9 cellular contexts compared by ENCODE assay signal in genomic region chr3:129723558-129724324, GRCh38.
DNase-seq lines count a peak whose midpoint lies in the region; ATAC-seq and TF ChIP-seq lines count a peak whose summit lies in the region.
"Had no signal": no experiment of that assay in that cellular context is flagged by ENCODE, and none has a peak within 500 bp of the region (broad histone marks: within the 10 kb centered on the region; RNA-seq: fewer than 3 reads in every experiment).

No MANE protein-coding gene starts in this region.

- H3K9me3 ChIP-seq in SK-N-MC (ENCODE audit: low read depth, low read length): no peaks in the 10 kb centered on the region
- H3K9me3 ChIP-seq in osteoblast (ENCODE audit: low read depth, low read length): no peaks in the 10 kb centered on the region

- peak overlapping the region; percentile 40 for H2AFZ ChIP-seq in osteoblast (ENCODE audit: low read length)

- TF ChIP-seq CTCF in osteoblast (IDR thresholded peaks at IDR 0.05; ENCODE audit: extremely low read depth, low read depth, low read length): no peak

- peak overlapping the region; percentile 66 for H3K4me2 ChIP-seq in osteoblast (ENCODE audit: insufficient read depth, low read length)

- no peaks in the 10 kb centered on the region for H3K27me3 ChIP-seq in osteoblast (ENCODE audit: insufficient read depth, low read length)

- H3K27ac ChIP-seq in SK-N-MC (peak overlapping the region; percentile 58), osteoblast (ENCODE audit: low read depth, low read length) (peak overlapping the region; percentile 66)

- H3K79me2 ChIP-seq in osteoblast (ENCODE audit: insufficient read depth, low read length): peaks cover 5% of the 10 kb centered on the region

- peaks cover 10% of the 10 kb centered on the region for H4K20me1 ChIP-seq in osteoblast (ENCODE audit: insufficient read depth, low read length)

- peaks cover 17% of the 10 kb centered on the region for H3K4me1 ChIP-seq in osteoblast (ENCODE audit: insufficient read depth, low read length)

- peak; percentile 77 for DNase-seq in AG08395 (ENCODE audit: low spot score)
- no peak for DNase-seq in SK-N-MC (ENCODE audit: low read depth, low spot score)
- DNase-seq in foreskin melanocyte: peak; percentile 76
- DNase-seq in osteoblast (ENCODE audit: insufficient read length, low spot score, missing footprints): peak; percentile 90
- no peak for DNase-seq in DMS53 (lab: John Stamatoyannopoulos, UW)
- DNase-seq: CD4-positive, CD25-positive, alpha-beta regulatory T cell had no signal

- ATAC-seq in GM19467 (IDR thresholded peaks at IDR 0.05; ENCODE audit: unreplicated experiment) (no peak), HG02623 (IDR thresholded peaks at IDR 0.05; ENCODE audit: unreplicated experiment) (no peak), GM21390 (IDR thresholded peaks at IDR 0.05; ENCODE audit: unreplicated experiment) (no peak)

- H3K4me3 ChIP-seq in SK-N-MC (peak overlapping the region; percentile 24), osteoblast (ENCODE audit: insufficient read depth, low read length) (peak overlapping the region; percentile 43)

- peak overlapping the region; percentile 24 for H3K9ac ChIP-seq in SK-N-MC (ENCODE audit: insufficient read length)

- no peaks in the 10 kb centered on the region for H3K36me3 ChIP-seq in SK-N-MC (ENCODE audit: insufficient read depth, low read length)
- no peaks in the 10 kb centered on the region for H3K36me3 ChIP-seq in osteoblast (ENCODE audit: insufficient read depth, low read length)

Comparison
In these comparisons a context has a peak if more than half of its experiments do, and no peak if none do; other contexts are left out.
1. DNase-seq: peak in AG08395 (single experiment), foreskin melanocyte (single experiment) and osteoblast (single experiment); none in SK-N-MC (single experiment) and DMS53 (single experiment).